ENCODE assay signal across 20 cellular contexts in genomic region chr6:148293181-148293995, GRCh38. TPM values are rescaled to one million over a fixed set of nuclear protein-coding genes. Genes with fewer than 3 reads are reported as not detected.
DNase-seq lines count a peak whose midpoint lies in the region; ATAC-seq and TF ChIP-seq lines count a peak whose summit lies in the region.
"Had no signal": no experiment of that assay in that cellular context is flagged by ENCODE, and none has a peak within 500 bp of the region (broad histone marks: within the 10 kb centered on the region; RNA-seq: fewer than 3 reads in every experiment).

No MANE protein-coding gene starts in this region.

- H4K20me1 ChIP-seq in SK-N-SH (ENCODE audit: insufficient read depth), result no peaks in the 10 kb centered on the region
- H4K20me1 ChIP-seq in Karpas-422 (ENCODE audit: insufficient read depth, low read depth, low read length), result no peaks in the 10 kb centered on the region
- H4K20me1 ChIP-seq: BLaER1 treated with 17β-estradiol and CSF1 and Interleukin-3, amounts not matched to agents 10 nM and 100 nM had no signal

- POLR2A ChIA-PET in SK-N-SH (lab: Yijun Ruan, JAX), result no interaction called here

- intact Hi-C loops in heart left ventricle (cut with DNase I), result no loop called here
- intact Hi-C loops in upper lobe of right lung (cut with DNase I), result no loop called here

- H3F3A ChIP-seq in SK-N-SH (replicated peaks; ENCODE audit: insufficient read depth), result peaks cover 19% of the 10 kb centered on the region

- H2AFZ ChIP-seq in SK-N-SH (ENCODE audit: low read depth), result no peak overlapping the region
- no peak overlapping the region for H2AFZ ChIP-seq in Karpas-422 (ENCODE audit: low read length)

- DNase-seq in SK-N-SH (no peak), heart left ventricle (peak in 4 of 5 donors; percentile 27 to 70 (median 48)), nucleus accumbens (lab: John Stamatoyannopoulos, UW) (peak in 37 of 56 donors; percentile 14 to 68 (median 31)), upper lobe of right lung (no peak), Karpas-422 (no peak)
- DNase-seq: activated CD4-positive, alpha-beta T cell treated with anti-CD3 and anti-CD28 coated beads for 48 hours; activated CD8-positive, alpha-beta memory T cell treated with anti-CD3 and anti-CD28 coated beads, Interleukin-2, amount 50 U/mL, for 4 hours; activated gamma-delta T cell treated with Interleukin-2 at 50 U/mL for 16 hours; immature natural killer cell; NCI-H1105 treated with DMSO at 0.1 percent for 48 hours; Peyer's patch; small intestine; stimulated activated CD4-positive, alpha-beta T cell treated with anti-CD3 and anti-CD28 coated beads, Interleukin-4, amount 100 ng/mL, for 24 hours; transverse colon had no signal

- 0 out of 2 replicates have a peak overlapping the region, but pooled peaks have one; percentile 56 for H3K4me2 ChIP-seq in SK-N-SH
- H3K4me2 ChIP-seq in Karpas-422 (ENCODE audit: low read depth, low read length, poor library complexity, severe bottlenecking), result no peak overlapping the region
- H3K4me2 ChIP-seq: BLaER1 treated with 17β-estradiol and CSF1 and Interleukin-3, amounts not matched to agents 10 nM and 100 nM; KMS-11 had no signal

- H3K79me2 ChIP-seq in SK-N-SH (ENCODE audit: insufficient read depth) (peaks cover 97% of the 10 kb centered on the region), Karpas-422 (ENCODE audit: low read length) (no peaks in the 10 kb centered on the region)

- peaks cover 0 to 19% of the 10 kb centered on the region in 2 experiments for H3K36me3 ChIP-seq in SK-N-SH (replicated peaks in 1 of 2; ENCODE audit: control insufficient read depth in 1 of 2, insufficient read depth in 2 of 2, low read length in 1 of 2)
- H3K36me3 ChIP-seq in heart left ventricle, result no peaks in the 10 kb centered on the region
- no peaks in the 10 kb centered on the region for H3K36me3 ChIP-seq in upper lobe of right lung
- H3K36me3 ChIP-seq in Karpas-422 (ENCODE audit: insufficient read depth, low read length), result no peaks in the 10 kb centered on the region
- H3K36me3 ChIP-seq: BLaER1 treated with 17β-estradiol and CSF1 and Interleukin-3, amounts not matched to agents 10 nM and 100 nM; Peyer's patch; transverse colon had no signal

- no peak overlapping the region for H3K9ac ChIP-seq in SK-N-SH
- no peak overlapping the region for H3K9ac ChIP-seq in Karpas-422 (ENCODE audit: low read length)
- H3K9ac ChIP-seq: BLaER1 treated with 17β-estradiol and CSF1 and Interleukin-3, amounts not matched to agents 10 nM and 100 nM; KMS-11 had no signal

- H3K27ac ChIP-seq in SK-N-SH (ENCODE audit: low read depth in 2 of 2, low read length in 1 of 2), result peak overlapping the region in 1 of 2 experiments; percentile 94; a peak in 1 of 4 replicates
- H3K27ac ChIP-seq in heart left ventricle, result peak overlapping the region in 8 of 12 donors; percentile 1 to 63 (median 39)
- H3K27ac ChIP-seq in upper lobe of right lung, result no peak overlapping the region
- no peak overlapping the region for H3K27ac ChIP-seq in Karpas-422 (ENCODE audit: low read length)
- H3K27ac ChIP-seq: BLaER1 treated with 17β-estradiol and CSF1 and Interleukin-3, amounts not matched to agents 10 nM and 100 nM; KMS-11; Peyer's patch; transverse colon had no signal

- TF ChIP-seq CTCF in SK-N-SH (IDR thresholded peaks at IDR 0.05), result no peak
- no peak for TF ChIP-seq CTCF in heart left ventricle (IDR thresholded peaks at IDR 0.05)
- no peak for TF ChIP-seq CTCF in upper lobe of right lung (IDR thresholded peaks at IDR 0.05)

- TF ChIP-seq EP300 in SK-N-SH (IDR thresholded peaks at IDR 0.05; ENCODE audit: borderline replicate concordance in 1 of 2, low read depth in 1 of 2, low read length in 1 of 2), result no peak

- TF ChIP-seq POLR2A in heart left ventricle (IDR thresholded peaks at IDR 0.05), result no peak

- H3K9me3 ChIP-seq in SK-N-SH (no peaks in the 10 kb centered on the region), heart left ventricle (no peaks in the 10 kb centered on the region), upper lobe of right lung (no peaks in the 10 kb centered on the region), Karpas-422 (ENCODE audit: low read length) (no peaks in the 10 kb centered on the region)
- H3K9me3 ChIP-seq: BLaER1 treated with 17β-estradiol and CSF1 and Interleukin-3, amounts not matched to agents 10 nM and 100 nM; Peyer's patch; transverse colon had no signal

- ATAC-seq in SK-N-SH treated with all-trans-retinoic acid at 6 μM for 48 hours (no peak), heart left ventricle (peak in 3 of 4 donors; percentile 43 to 72 (median 67)), upper lobe of right lung (peak; percentile 51), HG03045 (IDR thresholded peaks at IDR 0.05; ENCODE audit: unreplicated experiment) (no peak)
- ATAC-seq in activated CD4-positive, CD25-positive, alpha-beta regulatory T cell treated with anti-CD3 and anti-CD28 coated beads, Interleukin-2, amount 50 U/mL, for 24 hours, result no peak
- ATAC-seq: GM12878 had no signal

- peaks cover 0 to 19% of the 10 kb centered on the region in 2 experiments; a peak in 1 of 4 replicates for H3K4me1 ChIP-seq in SK-N-SH (ENCODE audit: control insufficient read depth in 1 of 2, insufficient read depth in 2 of 2, low read depth in 1 of 2, low read length in 1 of 2)
- peaks cover 0 to 58% (median 17%) of the 10 kb centered on the region in 12 donors for H3K4me1 ChIP-seq in heart left ventricle
- H3K4me1 ChIP-seq in upper lobe of right lung, result peaks cover 8% of the 10 kb centered on the region
- no peaks in the 10 kb centered on the region for H3K4me1 ChIP-seq in Karpas-422 (ENCODE audit: low read length)
- H3K4me1 ChIP-seq: BLaER1 treated with 17β-estradiol and CSF1 and Interleukin-3, amounts not matched to agents 10 nM and 100 nM; Peyer's patch had no signal

- H3K27me3 ChIP-seq in SK-N-SH (ENCODE audit: insufficient read depth) (no peaks in the 10 kb centered on the region), heart left ventricle (no peaks in the 10 kb centered on the region), upper lobe of right lung (no peaks in the 10 kb centered on the region), Karpas-422 (ENCODE audit: low read length) (no peaks in the 10 kb centered on the region)
- H3K27me3 ChIP-seq: BLaER1 treated with 17β-estradiol and CSF1 and Interleukin-3, amounts not matched to agents 10 nM and 100 nM; Peyer's patch; transverse colon had no signal

- H3K4me3 ChIP-seq in SK-N-SH (ENCODE audit: low read depth in 2 of 2, low read length in 1 of 2) (no peak overlapping the region), heart left ventricle (no peak overlapping the region), upper lobe of right lung (no peak overlapping the region), Karpas-422 (ENCODE audit: low read length) (no peak overlapping the region)
- H3K4me3 ChIP-seq: BLaER1 treated with 17β-estradiol and CSF1 and Interleukin-3, amounts not matched to agents 10 nM and 100 nM; GM12878; Peyer's patch; transverse colon had no signal

- H3K9me2 ChIP-seq in SK-N-SH (no peaks in the 10 kb centered on the region), Karpas-422 (replicated peaks; ENCODE audit: insufficient read depth, low read length) (no peaks in the 10 kb centered on the region)

- CTCF ChIA-PET in SK-N-SH (lab: Yijun Ruan, JAX), result no interaction called here

- TF ChIP-seq RAD21 in SK-N-SH (IDR thresholded peaks at IDR 0.05; ENCODE audit: low read length), result no peak

- WGBS in SK-N-SH (ENCODE audit: low lambda C conversion rate), result 72% methylated on average over 9 of the region's 9 CpGs
- 60 to 72% (median 64%) methylated on average over 7 to 9 of the region's 9 CpGs for WGBS in heart left ventricle, 4 donors

TF ChIP-seq in SK-N-SH, 30 proteins besides CTCF, POLR2A, EP300 and RAD21 (continues in another document):
- TF ChIP-seq NRF1 (IDR thresholded peaks at IDR 0.05; ENCODE audit: low read depth, low read length) (no peak), MEF2A (IDR thresholded peaks at IDR 0.05; ENCODE audit: borderline replicate concordance, low read depth) (no peak), POLR2AphosphoS5 (IDR thresholded peaks at IDR 0.05; ENCODE audit: low read depth, low read length) (no peak), RXRA (IDR thresholded peaks at IDR 0.05; ENCODE audit: borderline replicate concordance, low read depth) (no peak), TEAD4 (IDR thresholded peaks at IDR 0.05; ENCODE audit: borderline replicate concordance, insufficient read depth) (no peak), MAX (IDR thresholded peaks at IDR 0.05; ENCODE audit: low read depth) (no peak), RFX5 (IDR thresholded peaks at IDR 0.05; ENCODE audit: low read length) (no peak), JUND (IDR thresholded peaks at IDR 0.05) (no peak)

TF ChIP-seq in SK-N-SH treated with all-trans-retinoic acid at 6 μM for 48 hours, 23 proteins besides CTCF, POLR2A, EP300 and RAD21 (continues in another document):
- TF ChIP-seq ZNF565 (CRISPR knock-in tag; conservative IDR thresholded peaks at IDR 0.05; ENCODE audit: low read depth), result no peak
- no peak for TF ChIP-seq CREB5 (CRISPR knock-in tag; IDR thresholded peaks at IDR 0.05; ENCODE audit: low read depth)
- no peak for TF ChIP-seq BACH2 (CRISPR knock-in tag; IDR thresholded peaks at IDR 0.05; ENCODE audit: borderline replicate concordance)
- no peak for TF ChIP-seq TCF4 (CRISPR knock-in tag; IDR thresholded peaks at IDR 0.05; ENCODE audit: borderline replicate concordance)
- no peak for TF ChIP-seq PPARA (CRISPR knock-in tag; IDR thresholded peaks at IDR 0.05; ENCODE audit: borderline replicate concordance)
- TF ChIP-seq ZFP30 (CRISPR knock-in tag; IDR thresholded peaks at IDR 0.05), result no peak
- TF ChIP-seq ZNF8 (CRISPR knock-in tag; IDR thresholded peaks at IDR 0.05), result no peak
- TF ChIP-seq ISL1 (CRISPR knock-in tag; IDR thresholded peaks at IDR 0.05), result no peak
- no peak for TF ChIP-seq ARNTL (CRISPR knock-in tag; IDR thresholded peaks at IDR 0.05; ENCODE audit: borderline replicate concordance, low read depth)

RNA-seq across cellular contexts. Expression of gene SASH1, which starts 49.2 kb away (rescaled TPM):
- polyA plus RNA-seq in SK-N-SH (2012; rRNA removed), result 15.5 and 19.8 TPM in 2 replicates
- polyA plus RNA-seq in SK-N-SH (2012; cell fraction: cytosol; rRNA removed), result 15.9 and 17.7 TPM in 2 replicates
- polyA plus RNA-seq in SK-N-SH (2012; cell fraction: nucleus; rRNA removed), result 30.4 and 40.1 TPM in 2 replicates
- total RNA-seq in heart left ventricle, result 10 to 100 TPM; 19.0 to 47.5 (median 29.8) TPM
- polyA plus RNA-seq in heart left ventricle, result 10 to 100 TPM; 10.7 to 12.7 TPM
- total RNA-seq in upper lobe of right lung, result 108 TPM
- total RNA-seq in Karpas-422 (2014; rRNA removed; shearing (Covaris generic); ENCODE audit: low replicate concordance), result 0.15 and 2.4 TPM in 2 replicates
- polyA plus RNA-seq: immature natural killer cell had no signal

Comparison
In these comparisons a context has a peak if more than half of its experiments do, and no peak if none do; other contexts are left out.
1. DNase-seq: peak in heart left ventricle (4 of 5) and nucleus accumbens (37 of 56); none in SK-N-SH (single experiment), upper lobe of right lung (single experiment) and Karpas-422 (single experiment).
2. H3K27ac ChIP-seq: peak in heart left ventricle (8 of 12); none in upper lobe of right lung (single experiment) and Karpas-422 (single experiment).
3. ATAC-seq: peak in heart left ventricle (3 of 4) and upper lobe of right lung (single experiment); none in SK-N-SH treated with all-trans-retinoic acid at 6 μM for 48 hours (single experiment), activated CD4-positive, CD25-positive, alpha-beta regulatory T cell treated with anti-CD3 and anti-CD28 coated beads, Interleukin-2, amount 50 U/mL, for 24 hours (0 of 2) and HG03045 (single experiment).